9 cellular contexts compared by ENCODE assay signal in genomic region chr1:152533327-152533938, GRCh38. TPM values are rescaled to one million over a fixed set of nuclear protein-coding genes. Genes with fewer than 3 reads are reported as not detected.
DNase-seq lines count a peak whose midpoint lies in the region; ATAC-seq and TF ChIP-seq lines count a peak whose summit lies in the region.
"Had no signal": no experiment of that assay in that cellular context is flagged by ENCODE, and none has a peak within 500 bp of the region (broad histone marks: within the 10 kb centered on the region; RNA-seq: fewer than 3 reads in every experiment).

No MANE protein-coding gene starts in this region.

- peaks cover 0 to 2% (median 0%) of the 10 kb centered on the region in 5 donors for H3K9me3 Mint-ChIP-seq in CD8-positive, alpha-beta memory T cell

- intact Hi-C loops in upper lobe of right lung (cut with DNase I), result no loop called here

- TF ChIP-seq CTCF in foreskin fibroblast (IDR thresholded peaks at IDR 0.05; ENCODE audit: low read depth, low read length) (peak; percentile 44), upper lobe of right lung (IDR thresholded peaks at IDR 0.05) (peak; percentile 59)

- CTCF ChIA-PET in CD8-positive, alpha-beta memory T cell (lab: Charles Lee), result no interaction called here

- H3K36me3 ChIP-seq in upper lobe of right lung, result no peaks in the 10 kb centered on the region
- H3K36me3 ChIP-seq in CD8-positive, alpha-beta memory T cell (ENCODE audit: insufficient read depth, low read length), result no peaks in the 10 kb centered on the region

- no peak overlapping the region for H3K27ac ChIP-seq in upper lobe of right lung
- no peak overlapping the region for H3K27ac ChIP-seq in CD8-positive, alpha-beta memory T cell (ENCODE audit: low read depth, low read length)

- POLR2A ChIA-PET in CD8-positive, alpha-beta memory T cell (lab: Charles Lee), result no interaction called here

- no peaks in the 10 kb centered on the region for H3K4me1 Mint-ChIP-seq in CD8-positive, alpha-beta memory T cell

- ATAC-seq in upper lobe of right lung, result peak; percentile 62

- H3K4me3 ChIP-seq in foreskin fibroblast (ENCODE audit: low read depth in 1 of 2, low read length in 2 of 2) (no peak overlapping the region), upper lobe of right lung (no peak overlapping the region)
- no peak overlapping the region for H3K4me3 ChIP-seq in CD8-positive, alpha-beta memory T cell (ENCODE audit: low read length)

- H3K4me3 Mint-ChIP-seq in CD8-positive, alpha-beta memory T cell, result no peak overlapping the region
- H3K4me3 Mint-ChIP-seq: activated naive CD8-positive, alpha-beta T cell had no signal

- H3K27me3 Mint-ChIP-seq in CD8-positive, alpha-beta memory T cell, result peaks cover 14 to 58% of the 10 kb centered on the region in 2 donors

- H3K36me3 Mint-ChIP-seq in CD8-positive, alpha-beta memory T cell, result no peaks in the 10 kb centered on the region
- H3K36me3 Mint-ChIP-seq: activated naive CD8-positive, alpha-beta T cell had no signal

- H3K27ac Mint-ChIP-seq in CD8-positive, alpha-beta memory T cell, result no peak overlapping the region
- H3K27ac Mint-ChIP-seq: activated naive CD8-positive, alpha-beta T cell had no signal

- no peaks in the 10 kb centered on the region for H3K9me3 ChIP-seq in upper lobe of right lung
- H3K9me3 ChIP-seq in CD8-positive, alpha-beta memory T cell (ENCODE audit: low read length), result no peaks in the 10 kb centered on the region

- no peaks in the 10 kb centered on the region for H3K4me1 ChIP-seq in upper lobe of right lung
- H3K4me1 ChIP-seq in CD8-positive, alpha-beta memory T cell (ENCODE audit: insufficient read depth, low read length), result no peaks in the 10 kb centered on the region

- DNase-seq in NCI-H345 (lab: John Stamatoyannopoulos, UW) (peak; percentile 38), NCI-H345 treated with DMSO at 0.1 percent for 48 hours (lab: John Stamatoyannopoulos, UW; ENCODE audit: unreplicated experiment) (no peak), HCEC 1CT (peak; percentile 13), SK-N-DZ (ENCODE audit: low spot score) (peak; percentile 41), foreskin fibroblast (no peak), upper lobe of right lung (no peak), NCI-H510A (lab: John Stamatoyannopoulos, UW) (no peak)
- no peak for DNase-seq in CD8-positive, alpha-beta memory T cell

- H3K27me3 ChIP-seq in upper lobe of right lung, result no peaks in the 10 kb centered on the region
- H3K27me3 ChIP-seq in CD8-positive, alpha-beta memory T cell (ENCODE audit: insufficient read depth, low read length, poor library complexity, severe bottlenecking), result peaks cover 3% of the 10 kb centered on the region

RNA-seq across cellular contexts. Expression of gene CRCT1, which starts 19.2 kb away (rescaled TPM):
- not detected in 2 replicates for polyA plus RNA-seq in SK-N-DZ (2014; cell fraction: cytosol; rRNA removed)
- not detected in 2 replicates for polyA plus RNA-seq in SK-N-DZ (2014; cell fraction: nucleus; rRNA removed)
- total RNA-seq in upper lobe of right lung, result not detected
- not detected for total RNA-seq in CD8-positive, alpha-beta memory T cell
- polyA plus RNA-seq in CD8-positive, alpha-beta memory T cell, result not detected

RNA-seq across cellular contexts. Expression of gene LCE5A, which starts 22.8 kb away (rescaled TPM):
- not detected in 2 replicates for polyA plus RNA-seq in SK-N-DZ (2014; cell fraction: cytosol; rRNA removed)
- polyA plus RNA-seq in SK-N-DZ (2014; cell fraction: nucleus; rRNA removed), result not detected in 2 replicates
- total RNA-seq in upper lobe of right lung, result not detected
- total RNA-seq in CD8-positive, alpha-beta memory T cell, result not detected
- polyA plus RNA-seq in CD8-positive, alpha-beta memory T cell, result not detected

RNA-seq across cellular contexts. Expression of gene LCE3E, which starts 33.1 kb away (rescaled TPM):
- not detected in 2 replicates for polyA plus RNA-seq in SK-N-DZ (2014; cell fraction: cytosol; rRNA removed)
- not detected in 2 replicates for polyA plus RNA-seq in SK-N-DZ (2014; cell fraction: nucleus; rRNA removed)
- total RNA-seq in upper lobe of right lung, result not detected
- total RNA-seq in CD8-positive, alpha-beta memory T cell, result not detected
- polyA plus RNA-seq in CD8-positive, alpha-beta memory T cell, result not detected

RNA-seq across cellular contexts. Expression of gene LCE3D, which starts 46.9 kb away (rescaled TPM):
- not detected in 2 replicates for polyA plus RNA-seq in SK-N-DZ (2014; cell fraction: cytosol; rRNA removed)
- polyA plus RNA-seq in SK-N-DZ (2014; cell fraction: nucleus; rRNA removed), result not detected in 2 replicates
- total RNA-seq in upper lobe of right lung, result not detected
- total RNA-seq in CD8-positive, alpha-beta memory T cell, result not detected
- not detected for polyA plus RNA-seq in CD8-positive, alpha-beta memory T cell

Comparison
In these comparisons a context has a peak if more than half of its experiments do, and no peak if none do; other contexts are left out.
1. DNase-seq: peak in NCI-H345 (single experiment), HCEC 1CT (single experiment) and SK-N-DZ (single experiment); none in NCI-H345 treated with DMSO at 0.1 percent for 48 hours (single experiment), foreskin fibroblast (0 of 2), upper lobe of right lung (single experiment), NCI-H510A (single experiment) and CD8-positive, alpha-beta memory T cell (0 of 5).